ENCODE assay signal across 9 cellular contexts in the genomic region with DNA sequence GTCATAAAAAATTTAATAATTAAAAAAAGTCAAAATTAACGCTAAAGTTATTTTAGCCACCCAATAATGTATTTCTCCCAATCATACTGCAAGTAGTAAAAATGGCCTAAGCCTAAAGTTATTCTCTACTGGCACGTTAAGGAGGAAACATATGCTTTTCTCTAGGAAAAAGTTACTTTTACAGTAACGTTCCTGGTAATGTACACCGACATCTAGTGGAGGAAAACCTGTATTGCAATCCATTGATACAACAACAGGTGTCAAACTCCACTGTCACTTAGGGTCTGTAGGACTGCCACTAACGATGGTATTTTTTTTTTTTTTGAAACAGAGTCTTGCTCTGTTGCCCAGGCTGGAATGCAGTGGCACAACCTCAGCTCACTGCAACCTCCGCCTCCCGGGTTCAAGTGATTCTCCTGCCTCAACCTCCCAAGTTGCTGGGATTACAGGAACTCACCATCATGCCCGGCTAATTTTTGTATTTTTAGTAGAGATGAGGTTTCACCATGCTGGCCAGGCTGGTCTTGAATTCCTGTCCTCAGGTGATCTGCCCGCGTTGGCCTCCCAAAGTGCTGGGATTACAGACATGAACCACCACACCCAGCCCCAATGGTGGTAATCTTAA. TPM values are rescaled to one million over a fixed set of nuclear protein-coding genes. Genes with fewer than 3 reads are reported as not detected.
DNase-seq lines count a peak whose midpoint lies in the region; ATAC-seq and TF ChIP-seq lines count a peak whose summit lies in the region.
"Not testable (repeated sequence)": the region's sequence is repeated elsewhere in the genome, so short reads cannot be mapped to it uniquely, and the experiment has no call there.
"Had no signal": no experiment of that assay in that cellular context is flagged by ENCODE, and none has a peak within 500 bp of the region (broad histone marks: within the 10 kb centered on the region; RNA-seq: fewer than 3 reads in every experiment).

No MANE protein-coding gene starts in this region.

- not testable (repeated sequence) for H3K27me3 ChIP-seq in Loucy (ENCODE audit: insufficient read depth, low read length, poor library complexity, severe bottlenecking); smooth muscle cell (ENCODE audit: low read depth)
- H3K27me3 ChIP-seq in esophagus muscularis mucosa (peaks cover 0 to 40% (median 0%) of the 10 kb centered on the region in 4 donors), left lung (peaks cover 0 to 55% of the 10 kb centered on the region in 2 donors)

- not testable (repeated sequence) for H3F3A ChIP-seq in Loucy (ENCODE audit: low read depth); smooth muscle cell (ENCODE audit: low read depth)

- not testable (repeated sequence) for TF ChIP-seq POLR2A in esophagus muscularis mucosa (IDR thresholded peaks at IDR 0.05; ENCODE audit: low read depth)

- peaks cover 26% of the 10 kb centered on the region for H3K4me1 Mint-ChIP-seq in CD14-positive monocyte
- H3K4me1 Mint-ChIP-seq in activated CD4-positive, alpha-beta T cell treated with anti-CD3 and anti-CD28 coated beads, Interleukin-2, amount 10 ng/mL, durations not matched to agents 24 days and 14 days: not testable (repeated sequence)

- not testable (repeated sequence) for H4K20me1 ChIP-seq in Loucy (ENCODE audit: insufficient read depth, low read length, poor library complexity, severe bottlenecking); smooth muscle cell (ENCODE audit: low read depth)

- not testable (repeated sequence) for H3K4me3 Mint-ChIP-seq in CD14-positive monocyte; activated CD4-positive, alpha-beta T cell treated with anti-CD3 and anti-CD28 coated beads, Interleukin-2, amount 10 ng/mL, durations not matched to agents 24 days and 14 days

- H3K27ac Mint-ChIP-seq in CD14-positive monocyte; activated CD4-positive, alpha-beta T cell treated with anti-CD3 and anti-CD28 coated beads, Interleukin-2, amount 10 ng/mL, durations not matched to agents 24 days and 14 days: not testable (repeated sequence)

- not testable (repeated sequence) for H3K4me1 ChIP-seq in Loucy (ENCODE audit: insufficient read depth, low read length, poor library complexity, severe bottlenecking); esophagus muscularis mucosa; smooth muscle cell (ENCODE audit: low read depth)
- peaks cover 0 to 14% of the 10 kb centered on the region in 2 donors for H3K4me1 ChIP-seq in left lung

- ATAC-seq in left lung: peak; percentile 74

- TF ChIP-seq CTCF in CD14-positive monocyte (IDR thresholded peaks at IDR 0.05): peak; percentile 96
- peak; percentile 70 for TF ChIP-seq CTCF in GM12874 (IDR thresholded peaks at IDR 0.05; ENCODE audit: insufficient read depth, low read depth, low read length)
- peak; percentile 82 for TF ChIP-seq CTCF in Loucy (conservative IDR thresholded peaks at IDR 0.05; ENCODE audit: low read length)
- peak; percentile 61 to 94 (median 81) for TF ChIP-seq CTCF in esophagus muscularis mucosa (IDR thresholded peaks at IDR 0.05)
- peak; percentile 80 to 81 for TF ChIP-seq CTCF in left lung (IDR thresholded peaks at IDR 0.05)
- peak; percentile 50 for TF ChIP-seq CTCF in smooth muscle cell (IDR thresholded peaks at IDR 0.05; ENCODE audit: borderline replicate concordance, insufficient read depth, poor library complexity, severe bottlenecking)

- H3K27ac ChIP-seq in esophagus muscularis mucosa (replicated peaks in 1 of 4); left lung; smooth muscle cell (ENCODE audit: low read depth): not testable (repeated sequence)

- not testable (repeated sequence) for H3K4me2 ChIP-seq in Loucy (ENCODE audit: low read depth, low read length, poor library complexity, severe bottlenecking); smooth muscle cell

- not testable (repeated sequence) for H3K79me2 ChIP-seq in Loucy (ENCODE audit: insufficient read depth, low read length); smooth muscle cell (ENCODE audit: low read depth)

- peaks cover 26 to 29% (median 28%) of the 10 kb centered on the region in 3 donors for H3K27me3 Mint-ChIP-seq in CD14-positive monocyte (ENCODE audit: low read depth in 3 of 3)
- not testable (repeated sequence) for H3K27me3 Mint-ChIP-seq in activated CD4-positive, alpha-beta T cell treated with anti-CD3 and anti-CD28 coated beads, Interleukin-2, amount 10 ng/mL, durations not matched to agents 24 days and 14 days

- H2AFZ ChIP-seq in Loucy (ENCODE audit: low read length); smooth muscle cell (ENCODE audit: low read depth): not testable (repeated sequence)

- not testable (repeated sequence) for H3K36me3 ChIP-seq in Loucy (ENCODE audit: insufficient read depth, low read length); esophagus muscularis mucosa; left lung; smooth muscle cell (ENCODE audit: low read depth)

- not testable (repeated sequence) for H3K4me3 ChIP-seq in Loucy (ENCODE audit: low read length, poor library complexity, severe bottlenecking); esophagus muscularis mucosa; left lung; smooth muscle cell

- TF ChIP-seq EP300 in esophagus muscularis mucosa (IDR thresholded peaks at IDR 0.05): not testable (repeated sequence)

- H3K9ac ChIP-seq in Loucy (ENCODE audit: low read depth, low read length, poor library complexity, severe bottlenecking); smooth muscle cell (ENCODE audit: low read depth): not testable (repeated sequence)

- intact Hi-C loops in CD14-positive monocyte (cut with micrococcal nuclease) (loop anchor here (2.0 to 10.0 kb wide), 4 partner anchors 22 to 238 kb away; a partner anchor contains a TSS), left lung (cut with DNase I) (loop anchor here in 1 of 2 donors (5.0 kb wide), 1 partner anchor 194 kb away; no protein-coding TSS in a partner anchor)
- intact Hi-C loops in activated CD4-positive, alpha-beta T cell treated with anti-CD3 and anti-CD28 coated beads, Interleukin-2, amount 10 ng/mL, durations not matched to agents 24 days and 14 days (cut with micrococcal nuclease): loop anchor here (1.0 kb wide), 2 partner anchors 23 to 195 kb away; no protein-coding TSS in a partner anchor
- intact Hi-C loops in esophagus muscularis mucosa (cut with DNase I): not testable (repeated sequence)

- H3K9me3 ChIP-seq in Loucy (ENCODE audit: insufficient read depth, low read depth, low read length); esophagus muscularis mucosa; left lung; smooth muscle cell (replicated peaks; ENCODE audit: low read depth): not testable (repeated sequence)

- not testable (repeated sequence) for DNase-seq in CD14-positive monocyte (ENCODE audit: low spot score); esophagus muscularis mucosa (ENCODE audit: extremely low spot score); left lung; smooth muscle cell (lab: John Stamatoyannopoulos, UW; ENCODE audit: unreplicated experiment)
- DNase-seq in NOMO-1 treated with DMSO at 0.1 percent for 48 hours (lab: John Stamatoyannopoulos, UW; ENCODE audit: unreplicated experiment): peak; percentile 29
- DNase-seq in activated CD4-positive, alpha-beta T cell treated with anti-CD3 and anti-CD28 coated beads, Interleukin-2, amount 10 ng/mL, durations not matched to agents 24 days and 14 days: peak; percentile 75

- not testable (repeated sequence) for H3K9me3 Mint-ChIP-seq in CD14-positive monocyte; activated CD4-positive, alpha-beta T cell treated with anti-CD3 and anti-CD28 coated beads, Interleukin-2, amount 10 ng/mL, durations not matched to agents 24 days and 14 days

- 25% methylated on average over 10 of the region's 10 CpGs for whole genome bisulfite sequencing in esophagus muscularis mucosa
- WGBS in smooth muscle cell (ENCODE audit: low lambda C conversion rate): 26% methylated on average over 10 of the region's 10 CpGs

- H3K9me2 ChIP-seq in Loucy (replicated peaks; ENCODE audit: low read depth, low read length): not testable (repeated sequence)

- H3K36me3 Mint-ChIP-seq in CD14-positive monocyte; activated CD4-positive, alpha-beta T cell treated with anti-CD3 and anti-CD28 coated beads, Interleukin-2, amount 10 ng/mL, durations not matched to agents 24 days and 14 days (ENCODE audit: low read depth): not testable (repeated sequence)

RNA-seq across cellular contexts. Expression of a gene that starts 13.5 kb away (rescaled TPM):
- polyA plus RNA-seq in CD14-positive monocyte: 10 to 100 TPM; 35.8 to 58.0 TPM
- not detected in 2 replicates for total RNA-seq in activated CD4-positive, alpha-beta T cell treated with anti-CD3 and anti-CD28 coated beads, Interleukin-2, amount 10 ng/mL, durations not matched to agents 24 days and 14 days
- 10 to 100 TPM in 1 of 4 donors, 1 to 10 TPM in 3; 4.9 to 16.2 (median 6.5) TPM for total RNA-seq in esophagus muscularis mucosa
- total RNA-seq in left lung: 10 to 100 TPM; 16.5 to 44.4 TPM
- total RNA-seq in smooth muscle cell: not detected in 2 replicates
- polyA plus RNA-seq in smooth muscle cell: not detected in 2 replicates
- total RNA-seq: natural killer cell treated with Interleukin-12 subunit alpha and Interleukin-12 subunit beta and Interleukin-15 and Interleukin-18, amount 100 ng/mL, for 72 hours had no signal

RNA-seq across cellular contexts. Expression of a gene that starts 46.0 kb away (rescaled TPM):
- 10 to 100 TPM; 27.2 to 60.6 TPM for polyA plus RNA-seq in CD14-positive monocyte
- 0.33 TPM in 1 of 2 replicates, not detected in the other for total RNA-seq in activated CD4-positive, alpha-beta T cell treated with anti-CD3 and anti-CD28 coated beads, Interleukin-2, amount 10 ng/mL, durations not matched to agents 24 days and 14 days
- 1 to 10 TPM; 1.4 to 5.0 (median 2.7) TPM for total RNA-seq in esophagus muscularis mucosa
- 10 to 100 TPM; 10.9 to 47.3 TPM for total RNA-seq in left lung
- total RNA-seq in smooth muscle cell: not detected in 2 replicates
- not detected in 2 replicates for polyA plus RNA-seq in smooth muscle cell

RNA-seq across cellular contexts. Expression of a gene that starts 47.9 kb away (rescaled TPM):
- polyA plus RNA-seq in CD14-positive monocyte (not detected), smooth muscle cell (not detected in 2 replicates)
- not detected in 2 replicates for total RNA-seq in activated CD4-positive, alpha-beta T cell treated with anti-CD3 and anti-CD28 coated beads, Interleukin-2, amount 10 ng/mL, durations not matched to agents 24 days and 14 days
- total RNA-seq in esophagus muscularis mucosa (not detected), left lung (not detected), smooth muscle cell (not detected in 2 replicates)
